In the genomic region with DNA sequence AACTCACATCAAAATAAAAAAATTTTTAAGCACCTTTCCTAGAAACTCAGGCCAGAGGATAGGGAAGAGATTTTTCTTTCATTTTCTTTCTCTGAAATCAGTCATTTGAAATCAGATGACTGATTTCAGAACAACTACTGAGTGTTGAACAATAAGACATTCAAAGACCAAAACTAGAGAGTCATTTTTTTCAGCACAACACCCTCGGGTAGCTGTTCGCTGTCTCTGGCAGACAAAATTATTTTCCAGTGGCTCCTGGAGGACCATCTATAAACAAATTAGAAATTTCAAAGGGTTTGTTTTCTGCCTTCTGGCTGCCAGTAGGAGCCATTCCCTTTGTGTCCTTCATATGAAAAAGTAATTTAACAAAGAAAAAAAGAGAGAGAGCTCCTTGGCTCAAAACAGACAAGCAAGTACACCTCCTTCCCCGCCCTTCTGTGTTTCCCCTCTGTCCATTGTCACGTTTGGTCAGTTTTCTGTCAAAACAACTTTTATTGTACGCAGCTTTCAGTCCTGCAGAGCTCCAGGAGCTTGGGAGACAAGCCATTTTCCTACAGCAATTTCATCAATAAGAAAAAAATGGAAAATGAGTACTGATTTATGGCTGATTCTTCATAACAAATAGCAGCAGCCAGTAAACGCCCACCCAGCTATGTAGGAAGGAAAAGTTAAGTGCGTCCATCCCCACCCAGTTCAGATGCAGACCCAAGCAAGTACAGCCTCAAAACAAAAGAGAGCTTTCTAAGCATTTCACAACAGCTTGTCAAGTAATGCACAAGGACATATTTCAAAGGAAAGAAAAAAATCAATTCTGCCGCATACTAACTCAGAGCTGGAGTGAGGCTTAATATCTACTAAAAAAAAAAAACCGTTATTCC, we compare ENCODE assay signal across 1 cellular context.
TF ChIP-seq lines count a peak whose summit lies in the region.

No MANE protein-coding gene starts in this region.

TF ChIP-seq in WTC11, 78 proteins besides CTCF, POLR2A, EP300 and RAD21 (continued from another document):
- TF ChIP-seq FOXP4 (CRISPR knock-in tag; IDR thresholded peaks at IDR 0.05) (no peak), TEAD4 (CRISPR knock-in tag; IDR thresholded peaks at IDR 0.05) (no peak), USF1 (CRISPR knock-in tag; IDR thresholded peaks at IDR 0.05) (no peak), JUN (CRISPR knock-in tag; IDR thresholded peaks at IDR 0.05) (no peak), ZBTB21 (CRISPR knock-in tag; IDR thresholded peaks at IDR 0.05; ENCODE audit: borderline replicate concordance) (no peak), NFE2L1 (CRISPR knock-in tag; IDR thresholded peaks at IDR 0.05) (no peak), NR1H2 (CRISPR knock-in tag; IDR thresholded peaks at IDR 0.05) (no peak), SMAD4 (CRISPR knock-in tag; IDR thresholded peaks at IDR 0.05) (no peak), ZNF121 (CRISPR knock-in tag; IDR thresholded peaks at IDR 0.05) (no peak), NR3C1 (CRISPR knock-in tag; conservative IDR thresholded peaks at IDR 0.05; ENCODE audit: low read depth) (no peak), ZNF263 (CRISPR knock-in tag; IDR thresholded peaks at IDR 0.05; ENCODE audit: low read depth) (no peak), GRHL2 (CRISPR knock-in tag; IDR thresholded peaks at IDR 0.05; ENCODE audit: insufficient replicate concordance, severe bottlenecking) (no peak), AFF4 (CRISPR knock-in tag; IDR thresholded peaks at IDR 0.05; ENCODE audit: borderline replicate concordance) (no peak), ETV6 (CRISPR knock-in tag; IDR thresholded peaks at IDR 0.05) (no peak)
- TF ChIP-seq, protein P1, sequence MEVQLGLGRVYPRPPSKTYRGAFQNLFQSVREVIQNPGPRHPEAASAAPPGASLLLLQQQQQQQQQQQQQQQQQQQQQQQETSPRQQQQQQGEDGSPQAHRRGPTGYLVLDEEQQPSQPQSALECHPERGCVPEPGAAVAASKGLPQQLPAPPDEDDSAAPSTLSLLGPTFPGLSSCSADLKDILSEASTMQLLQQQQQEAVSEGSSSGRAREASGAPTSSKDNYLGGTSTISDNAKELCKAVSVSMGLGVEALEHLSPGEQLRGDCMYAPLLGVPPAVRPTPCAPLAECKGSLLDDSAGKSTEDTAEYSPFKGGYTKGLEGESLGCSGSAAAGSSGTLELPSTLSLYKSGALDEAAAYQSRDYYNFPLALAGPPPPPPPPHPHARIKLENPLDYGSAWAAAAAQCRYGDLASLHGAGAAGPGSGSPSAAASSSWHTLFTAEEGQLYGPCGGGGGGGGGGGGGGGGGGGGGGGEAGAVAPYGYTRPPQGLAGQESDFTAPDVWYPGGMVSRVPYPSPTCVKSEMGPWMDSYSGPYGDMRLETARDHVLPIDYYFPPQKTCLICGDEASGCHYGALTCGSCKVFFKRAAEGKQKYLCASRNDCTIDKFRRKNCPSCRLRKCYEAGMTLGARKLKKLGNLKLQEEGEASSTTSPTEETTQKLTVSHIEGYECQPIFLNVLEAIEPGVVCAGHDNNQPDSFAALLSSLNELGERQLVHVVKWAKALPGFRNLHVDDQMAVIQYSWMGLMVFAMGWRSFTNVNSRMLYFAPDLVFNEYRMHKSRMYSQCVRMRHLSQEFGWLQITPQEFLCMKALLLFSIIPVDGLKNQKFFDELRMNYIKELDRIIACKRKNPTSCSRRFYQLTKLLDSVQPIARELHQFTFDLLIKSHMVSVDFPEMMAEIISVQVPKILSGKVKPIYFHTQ (CRISPR knock-in tag; IDR thresholded peaks at IDR 0.05), result no peak
- TF ChIP-seq, protein P2, sequence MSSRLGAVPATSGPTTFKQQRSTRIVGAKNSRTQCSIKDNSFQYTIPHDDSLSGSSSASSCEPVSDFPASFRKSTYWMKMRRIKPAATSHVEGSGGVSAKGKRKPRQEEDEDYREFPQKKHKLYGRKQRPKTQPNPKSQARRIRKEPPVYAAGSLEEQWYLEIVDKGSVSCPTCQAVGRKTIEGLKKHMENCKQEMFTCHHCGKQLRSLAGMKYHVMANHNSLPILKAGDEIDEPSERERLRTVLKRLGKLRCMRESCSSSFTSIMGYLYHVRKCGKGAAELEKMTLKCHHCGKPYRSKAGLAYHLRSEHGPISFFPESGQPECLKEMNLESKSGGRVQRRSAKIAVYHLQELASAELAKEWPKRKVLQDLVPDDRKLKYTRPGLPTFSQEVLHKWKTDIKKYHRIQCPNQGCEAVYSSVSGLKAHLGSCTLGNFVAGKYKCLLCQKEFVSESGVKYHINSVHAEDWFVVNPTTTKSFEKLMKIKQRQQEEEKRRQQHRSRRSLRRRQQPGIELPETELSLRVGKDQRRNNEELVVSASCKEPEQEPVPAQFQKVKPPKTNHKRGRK (CRISPR knock-in tag; IDR thresholded peaks at IDR 0.05; ENCODE audit: borderline replicate concordance), result no peak
